ENCODE assay signal across 30 cellular contexts in genomic region chr1:3207217-3207848, GRCh38.
DNase-seq lines count a peak whose midpoint lies in the region; ATAC-seq and TF ChIP-seq lines count a peak whose summit lies in the region.
"Had no signal": no experiment of that assay in that cellular context is flagged by ENCODE, and none has a peak within 500 bp of the region (broad histone marks: within the 10 kb centered on the region; RNA-seq: fewer than 3 reads in every experiment).

No MANE protein-coding gene starts in this region.

- TF ChIP-seq POLR2A in body of pancreas (IDR thresholded peaks at IDR 0.05) (no peak), tibial nerve (IDR thresholded peaks at IDR 0.05) (no peak)

- H3K36me3 Mint-ChIP-seq in neural progenitor cell: peaks cover 2% of the 10 kb centered on the region
- no peaks in the 10 kb centered on the region for H3K36me3 Mint-ChIP-seq in activated naive CD4-positive, alpha-beta T cell treated with anti-CD3 and anti-CD28 coated beads, Interleukin-2, amount 50 U/mL, for 72 hours
- H3K36me3 Mint-ChIP-seq: activated CD8-positive, alpha-beta memory T cell treated with anti-CD3 and anti-CD28 coated beads, Interleukin-2, amount 10 ng/mL, durations not matched to agents 7 days and 5 days; CD4-positive, CD25-positive, alpha-beta regulatory T cell had no signal

- H3K4me3 Mint-ChIP-seq in neural progenitor cell: no peak overlapping the region
- H3K4me3 Mint-ChIP-seq: activated B cell treated with CpG ODN at 0.5 μM for 24 hours; activated CD8-positive, alpha-beta memory T cell treated with anti-CD3 and anti-CD28 coated beads, Interleukin-2, amount 10 ng/mL, durations not matched to agents 7 days and 5 days had no signal

- H3K27ac ChIP-seq in right atrium auricular region: no peak overlapping the region
- peak overlapping the region; percentile 56 to 67 (median 63) for H3K27ac ChIP-seq in body of pancreas
- no peak overlapping the region for H3K27ac ChIP-seq in neural progenitor cell
- peak overlapping the region; percentile 20 to 85 (median 62) for H3K27ac ChIP-seq in tibial nerve
- H3K27ac ChIP-seq: adrenal gland, breast epithelium, colonic mucosa, neutrophil, PC-9, psoas muscle had no signal

- H2AFZ ChIP-seq in neural progenitor cell (replicated peaks): no peak overlapping the region
- H2AFZ ChIP-seq: PC-9 had no signal

- H3K27me3 Mint-ChIP-seq in neural progenitor cell (ENCODE audit: insufficient read depth, low read depth): peaks cover 8% of the 10 kb centered on the region
- H3K27me3 Mint-ChIP-seq: activated B cell treated with CpG ODN at 0.5 μM for 24 hours; activated CD8-positive, alpha-beta memory T cell treated with anti-CD3 and anti-CD28 coated beads, Interleukin-2, amount 10 ng/mL, durations not matched to agents 7 days and 5 days; CD4-positive, CD25-positive, alpha-beta regulatory T cell had no signal

- no peak for TF ChIP-seq EP300 in tibial nerve (IDR thresholded peaks at IDR 0.05)

- H3F3A ChIP-seq in neural progenitor cell (ENCODE audit: low read depth): peaks cover 41% of the 10 kb centered on the region

- H3K36me3 ChIP-seq in right atrium auricular region (no peaks in the 10 kb centered on the region), body of pancreas (replicated peaks in 1 of 2; ENCODE audit: insufficient read depth in 1 of 2, low read depth in 2 of 2) (no peaks in the 10 kb centered on the region), neural progenitor cell (no peaks in the 10 kb centered on the region), tibial nerve (no peaks in the 10 kb centered on the region)
- H3K36me3 ChIP-seq: adrenal gland, breast epithelium, colonic mucosa, neutrophil had no signal

- H3K27ac Mint-ChIP-seq in neural progenitor cell: peak overlapping the region; percentile 83
- H3K27ac Mint-ChIP-seq in activated naive CD4-positive, alpha-beta T cell treated with anti-CD3 and anti-CD28 coated beads, Interleukin-2, amount 50 U/mL, for 72 hours: no peak overlapping the region
- H3K27ac Mint-ChIP-seq: activated B cell treated with CpG ODN at 0.5 μM for 24 hours; activated CD8-positive, alpha-beta memory T cell treated with anti-CD3 and anti-CD28 coated beads, Interleukin-2, amount 10 ng/mL, durations not matched to agents 7 days and 5 days; CD4-positive, CD25-positive, alpha-beta regulatory T cell had no signal

- TF ChIP-seq CTCF in right atrium auricular region (IDR thresholded peaks at IDR 0.05): no peak
- peak in 4 of 7 experiments; percentile 34 to 47 (median 38) for TF ChIP-seq CTCF in body of pancreas (IDR thresholded peaks at IDR 0.05)
- no peak for TF ChIP-seq CTCF in neural progenitor cell (IDR thresholded peaks at IDR 0.05)
- peak in 1 of 5 experiments; percentile 14 for TF ChIP-seq CTCF in tibial nerve (IDR thresholded peaks at IDR 0.05)

- H3K27me3 ChIP-seq in right atrium auricular region (no peaks in the 10 kb centered on the region), body of pancreas (no peaks in the 10 kb centered on the region), neural progenitor cell (no peaks in the 10 kb centered on the region), tibial nerve (peaks cover 0 to 16% of the 10 kb centered on the region in 2 donors)
- H3K27me3 ChIP-seq: adrenal gland, breast epithelium, colonic mucosa, neutrophil had no signal

- H3K79me2 ChIP-seq in neural progenitor cell (ENCODE audit: low read depth): no peaks in the 10 kb centered on the region

- H4K20me1 ChIP-seq in neural progenitor cell (ENCODE audit: low read depth): no peaks in the 10 kb centered on the region

- WGBS in body of pancreas, 2 donors: 15 to 26% methylated on average over 26 of the region's 26 CpGs
- WGBS in tibial nerve, 2 donors: 20 to 29% methylated on average over 26 of the region's 26 CpGs

- H3K9me3 ChIP-seq in right atrium auricular region (no peaks in the 10 kb centered on the region), body of pancreas (no peaks in the 10 kb centered on the region), neural progenitor cell (ENCODE audit: low read depth) (no peaks in the 10 kb centered on the region), tibial nerve (no peaks in the 10 kb centered on the region)
- H3K9me3 ChIP-seq: adrenal gland, breast epithelium, colonic mucosa, neutrophil, psoas muscle had no signal

- DNase-seq in Right ventricle myocardium superior (no peak), right atrium auricular region (ENCODE audit: low spot score) (no peak), body of pancreas (peak; percentile 59 to 73 (median 66)), neural progenitor cell (ENCODE audit: low spot score) (no peak), tibial nerve (ENCODE audit: low spot score in 2 of 2) (no peak), NCI-H82 treated with DMSO at 0.1 percent for 48 hours (lab: John Stamatoyannopoulos, UW; ENCODE audit: unreplicated experiment) (no peak)
- no peak for DNase-seq in activated naive CD4-positive, alpha-beta T cell treated with anti-CD3 and anti-CD28 coated beads, Interleukin-2, amount 50 U/mL, for 72 hours (ENCODE audit: low spot score in 2 of 2)
- no peak for DNase-seq in stimulated activated CD4-positive, alpha-beta T cell treated with anti-CD3 and anti-CD28 coated beads, Interleukin-15, amount 100 ng/mL, for 24 hours
- DNase-seq: 8988T; activated B cell treated with CpG ODN at 0.5 μM for 24 hours; activated CD8-positive, alpha-beta memory T cell treated with anti-CD3 and anti-CD28 coated beads, Interleukin-2, amount 10 ng/mL, durations not matched to agents 7 days and 5 days; activated naive CD4-positive, alpha-beta T cell treated with Interleukin-2 at 50 U/mL for 16 hours; activated T-cell treated with anti-CD3 and anti-CD28 coated beads, Interleukin-2, amount 50 U/mL, for 48 hours; adrenal gland; CD4-positive, CD25-positive, alpha-beta regulatory T cell; colonic mucosa; effector memory CD4-positive, alpha-beta T cell; glutamatergic neuron; Karpas-422; NCI-H1092; NCI-H1694 treated with DMSO at 0.1 percent for 48 hours; PC-9; psoas muscle; SHP77 treated with DMSO at 0.1 percent for 48 hours; stimulated activated CD4-positive, alpha-beta T cell treated with anti-CD3 and anti-CD28 coated beads, Interleukin-2, amount 100 ng/mL, for 24 hours; T-helper 9 cell had no signal

- no peaks in the 10 kb centered on the region for H3K9me3 Mint-ChIP-seq in neural progenitor cell
- H3K9me3 Mint-ChIP-seq in activated naive CD4-positive, alpha-beta T cell treated with anti-CD3 and anti-CD28 coated beads, Interleukin-2, amount 50 U/mL, for 72 hours: no peaks in the 10 kb centered on the region
- H3K9me3 Mint-ChIP-seq: activated B cell treated with CpG ODN at 0.5 μM for 24 hours; CD4-positive, CD25-positive, alpha-beta regulatory T cell had no signal

- no peak overlapping the region for H3K4me3 ChIP-seq in right atrium auricular region
- no peak overlapping the region for H3K4me3 ChIP-seq in body of pancreas
- H3K4me3 ChIP-seq in neural progenitor cell: no peak overlapping the region
- H3K4me3 ChIP-seq in tibial nerve: no peak overlapping the region
- H3K4me3 ChIP-seq: adrenal gland, breast epithelium, colonic mucosa, PC-9, psoas muscle, smooth muscle cell had no signal

- peaks cover 53% of the 10 kb centered on the region for H3K4me1 Mint-ChIP-seq in neural progenitor cell
- H3K4me1 Mint-ChIP-seq: activated B cell treated with CpG ODN at 0.5 μM for 24 hours; activated CD8-positive, alpha-beta memory T cell treated with anti-CD3 and anti-CD28 coated beads, Interleukin-2, amount 10 ng/mL, durations not matched to agents 7 days and 5 days; CD4-positive, CD25-positive, alpha-beta regulatory T cell had no signal

- no peak overlapping the region for H3K9ac ChIP-seq in neural progenitor cell

- intact Hi-C loops in Right ventricle myocardium superior (cut with DNase I): no loop called here
- intact Hi-C loops in body of pancreas (cut with DNase I): no loop called here

- H3K4me1 ChIP-seq in right atrium auricular region (no peaks in the 10 kb centered on the region), body of pancreas (peaks cover 39% of the 10 kb centered on the region), neural progenitor cell (peaks cover 41% of the 10 kb centered on the region), tibial nerve (peaks cover 0 to 58% (median 19%) of the 10 kb centered on the region in 4 donors)
- H3K4me1 ChIP-seq: adrenal gland, breast epithelium, colonic mucosa, psoas muscle had no signal

- peak; percentile 27 for ATAC-seq in Right ventricle myocardium superior (ENCODE audit: poor library complexity)
- peak; percentile 86 for ATAC-seq in body of pancreas
- no peak for ATAC-seq in activated naive CD4-positive, alpha-beta T cell treated with anti-CD3 and anti-CD28 coated beads, Interleukin-2, amount 50 U/mL, for 72 hours
- ATAC-seq: activated CD8-positive, alpha-beta memory T cell treated with anti-CD3 and anti-CD28 coated beads, Interleukin-2, amount 10 ng/mL, durations not matched to agents 7 days and 5 days; HepG2 had no signal

- no peak overlapping the region for H3K4me2 ChIP-seq in neural progenitor cell
- H3K4me2 ChIP-seq: PC-9, smooth muscle cell had no signal

Comparison
In these comparisons a context has a peak if more than half of its experiments do, and no peak if none do; other contexts are left out.
1. ATAC-seq: peak in Right ventricle myocardium superior (single experiment) and body of pancreas (single experiment); none in activated naive CD4-positive, alpha-beta T cell treated with anti-CD3 and anti-CD28 coated beads, Interleukin-2, amount 50 U/mL, for 72 hours (0 of 2).
2. DNase-seq: peak in body of pancreas (4 of 4); none in Right ventricle myocardium superior (single experiment), right atrium auricular region (single experiment), neural progenitor cell (single experiment), tibial nerve (0 of 2), activated naive CD4-positive, alpha-beta T cell treated with anti-CD3 and anti-CD28 coated beads, Interleukin-2, amount 50 U/mL, for 72 hours (0 of 2), NCI-H82 treated with DMSO at 0.1 percent for 48 hours (single experiment) and stimulated activated CD4-positive, alpha-beta T cell treated with anti-CD3 and anti-CD28 coated beads, Interleukin-15, amount 100 ng/mL, for 24 hours (single experiment).
3. H3K27ac ChIP-seq: peak in body of pancreas (4 of 4) and tibial nerve (4 of 4); none in right atrium auricular region (0 of 2) and neural progenitor cell (single experiment).
4. CTCF ChIP-seq: peak in body of pancreas (4 of 7); none in right atrium auricular region (0 of 2) and neural progenitor cell (single experiment).